ENCODE assay signal across 1 cellular context in the genomic region with DNA sequence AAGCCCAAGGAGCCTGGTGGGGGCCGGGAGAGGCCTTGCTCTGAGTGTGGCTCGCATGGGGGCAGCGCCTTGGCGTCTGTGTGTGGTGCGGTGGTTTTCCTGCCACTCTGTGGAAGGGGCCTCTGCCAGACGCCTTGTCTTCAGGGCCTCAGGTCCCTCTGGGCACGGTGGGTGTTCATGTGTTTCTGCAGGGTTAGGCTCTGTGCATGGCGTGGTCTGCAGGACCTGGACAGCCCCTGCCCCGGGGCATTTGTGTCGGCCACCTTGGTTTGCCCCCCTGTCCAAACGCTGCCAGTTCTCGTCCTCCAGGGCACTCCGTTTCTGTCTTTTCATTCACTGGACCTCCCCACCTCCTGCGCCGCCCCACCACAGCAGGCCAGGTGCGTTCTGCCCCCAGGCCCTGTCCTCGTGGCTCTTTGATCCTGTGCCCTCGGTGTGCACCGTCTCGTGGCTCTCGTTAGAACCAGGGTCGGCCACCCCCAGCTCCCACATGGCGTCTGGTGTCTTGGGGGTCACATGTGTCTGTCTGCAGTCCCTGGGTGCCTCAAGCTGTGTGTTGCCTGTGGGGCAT.
TF ChIP-seq lines count a peak whose summit lies in the region.

No MANE protein-coding gene starts in this region.

TF ChIP-seq in K562, 482 proteins besides CTCF, POLR2A, EP300 and RAD21 (continued from another document):
- TF ChIP-seq FOXK2 (conservative IDR thresholded peaks at IDR 0.05 in 1 of 2, IDR thresholded peaks at IDR 0.05 in 1 of 2; ENCODE audit: low read depth in 2 of 2), result no peak
- no peak for TF ChIP-seq ZNF644 (tag; IDR thresholded peaks at IDR 0.05; ENCODE audit: low read depth)
- TF ChIP-seq KDM4B (IDR thresholded peaks at IDR 0.05; ENCODE audit: borderline replicate concordance in 2 of 2, low read depth in 1 of 2), result no peak
- no peak for TF ChIP-seq ZNF354B (CRISPR knock-in tag; IDR thresholded peaks at IDR 0.05)
- no peak for TF ChIP-seq SMC3 (conservative IDR thresholded peaks at IDR 0.05; ENCODE audit: insufficient read depth, low read depth, low read length)
- TF ChIP-seq, protein P1, sequence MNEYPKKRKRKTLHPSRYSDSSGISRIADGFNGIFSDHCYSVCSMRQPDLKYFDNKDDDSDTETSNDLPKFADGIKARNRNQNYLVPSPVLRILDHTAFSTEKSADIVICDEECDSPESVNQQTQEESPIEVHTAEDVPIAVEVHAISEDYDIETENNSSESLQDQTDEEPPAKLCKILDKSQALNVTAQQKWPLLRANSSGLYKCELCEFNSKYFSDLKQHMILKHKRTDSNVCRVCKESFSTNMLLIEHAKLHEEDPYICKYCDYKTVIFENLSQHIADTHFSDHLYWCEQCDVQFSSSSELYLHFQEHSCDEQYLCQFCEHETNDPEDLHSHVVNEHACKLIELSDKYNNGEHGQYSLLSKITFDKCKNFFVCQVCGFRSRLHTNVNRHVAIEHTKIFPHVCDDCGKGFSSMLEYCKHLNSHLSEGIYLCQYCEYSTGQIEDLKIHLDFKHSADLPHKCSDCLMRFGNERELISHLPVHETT (CRISPR knock-in tag; conservative IDR thresholded peaks at IDR 0.05 in 1 of 2, IDR thresholded peaks at IDR 0.05 in 1 of 2), result no peak
- no peak for TF ChIP-seq HMG20B (CRISPR knock-in tag; IDR thresholded peaks at IDR 0.05)
- no peak for TF ChIP-seq MAFF (IDR thresholded peaks at IDR 0.05; ENCODE audit: low read length)
- no peak for TF ChIP-seq WHSC1 (IDR thresholded peaks at IDR 0.05; ENCODE audit: low read length)
- TF ChIP-seq, protein P2, sequence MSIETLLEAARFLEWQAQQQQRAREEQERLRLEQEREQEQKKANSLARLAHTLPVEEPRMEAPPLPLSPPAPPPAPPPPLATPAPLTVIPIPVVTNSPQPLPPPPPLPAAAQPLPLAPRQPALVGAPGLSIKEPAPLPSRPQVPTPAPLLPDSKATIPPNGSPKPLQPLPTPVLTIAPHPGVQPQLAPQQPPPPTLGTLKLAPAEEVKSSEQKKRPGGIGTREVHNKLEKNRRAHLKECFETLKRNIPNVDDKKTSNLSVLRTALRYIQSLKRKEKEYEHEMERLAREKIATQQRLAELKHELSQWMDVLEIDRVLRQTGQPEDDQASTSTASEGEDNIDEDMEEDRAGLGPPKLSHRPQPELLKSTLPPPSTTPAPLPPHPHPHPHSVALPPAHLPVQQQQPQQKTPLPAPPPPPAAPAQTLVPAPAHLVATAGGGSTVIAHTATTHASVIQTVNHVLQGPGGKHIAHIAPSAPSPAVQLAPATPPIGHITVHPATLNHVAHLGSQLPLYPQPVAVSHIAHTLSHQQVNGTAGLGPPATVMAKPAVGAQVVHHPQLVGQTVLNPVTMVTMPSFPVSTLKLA (conservative IDR thresholded peaks at IDR 0.05), result no peak
- TF ChIP-seq, protein P3, sequence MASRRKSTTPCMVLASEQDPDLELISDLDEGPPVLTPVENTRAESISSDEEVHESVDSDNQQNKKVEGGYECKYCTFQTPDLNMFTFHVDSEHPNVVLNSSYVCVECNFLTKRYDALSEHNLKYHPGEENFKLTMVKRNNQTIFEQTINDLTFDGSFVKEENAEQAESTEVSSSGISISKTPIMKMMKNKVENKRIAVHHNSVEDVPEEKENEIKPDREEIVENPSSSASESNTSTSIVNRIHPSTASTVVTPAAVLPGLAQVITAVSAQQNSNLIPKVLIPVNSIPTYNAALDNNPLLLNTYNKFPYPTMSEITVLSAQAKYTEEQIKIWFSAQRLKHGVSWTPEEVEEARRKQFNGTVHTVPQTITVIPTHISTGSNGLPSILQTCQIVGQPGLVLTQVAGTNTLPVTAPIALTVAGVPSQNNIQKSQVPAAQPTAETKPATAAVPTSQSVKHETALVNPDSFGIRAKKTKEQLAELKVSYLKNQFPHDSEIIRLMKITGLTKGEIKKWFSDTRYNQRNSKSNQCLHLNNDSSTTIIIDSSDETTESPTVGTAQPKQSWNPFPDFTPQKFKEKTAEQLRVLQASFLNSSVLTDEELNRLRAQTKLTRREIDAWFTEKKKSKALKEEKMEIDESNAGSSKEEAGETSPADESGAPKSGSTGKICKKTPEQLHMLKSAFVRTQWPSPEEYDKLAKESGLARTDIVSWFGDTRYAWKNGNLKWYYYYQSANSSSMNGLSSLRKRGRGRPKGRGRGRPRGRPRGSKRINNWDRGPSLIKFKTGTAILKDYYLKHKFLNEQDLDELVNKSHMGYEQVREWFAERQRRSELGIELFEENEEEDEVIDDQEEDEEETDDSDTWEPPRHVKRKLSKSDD (conservative IDR thresholded peaks at IDR 0.05; ENCODE audit: low read length), result no peak
- TF ChIP-seq, protein P4, sequence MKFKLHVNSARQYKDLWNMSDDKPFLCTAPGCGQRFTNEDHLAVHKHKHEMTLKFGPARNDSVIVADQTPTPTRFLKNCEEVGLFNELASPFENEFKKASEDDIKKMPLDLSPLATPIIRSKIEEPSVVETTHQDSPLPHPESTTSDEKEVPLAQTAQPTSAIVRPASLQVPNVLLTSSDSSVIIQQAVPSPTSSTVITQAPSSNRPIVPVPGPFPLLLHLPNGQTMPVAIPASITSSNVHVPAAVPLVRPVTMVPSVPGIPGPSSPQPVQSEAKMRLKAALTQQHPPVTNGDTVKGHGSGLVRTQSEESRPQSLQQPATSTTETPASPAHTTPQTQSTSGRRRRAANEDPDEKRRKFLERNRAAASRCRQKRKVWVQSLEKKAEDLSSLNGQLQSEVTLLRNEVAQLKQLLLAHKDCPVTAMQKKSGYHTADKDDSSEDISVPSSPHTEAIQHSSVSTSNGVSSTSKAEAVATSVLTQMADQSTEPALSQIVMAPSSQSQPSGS (CRISPR knock-in tag; IDR thresholded peaks at IDR 0.05), result no peak
- no peak for TF ChIP-seq HIVEP1 (CRISPR knock-in tag; IDR thresholded peaks at IDR 0.05)
